ENCODE assay signal across 15 cellular contexts in the genomic region with DNA sequence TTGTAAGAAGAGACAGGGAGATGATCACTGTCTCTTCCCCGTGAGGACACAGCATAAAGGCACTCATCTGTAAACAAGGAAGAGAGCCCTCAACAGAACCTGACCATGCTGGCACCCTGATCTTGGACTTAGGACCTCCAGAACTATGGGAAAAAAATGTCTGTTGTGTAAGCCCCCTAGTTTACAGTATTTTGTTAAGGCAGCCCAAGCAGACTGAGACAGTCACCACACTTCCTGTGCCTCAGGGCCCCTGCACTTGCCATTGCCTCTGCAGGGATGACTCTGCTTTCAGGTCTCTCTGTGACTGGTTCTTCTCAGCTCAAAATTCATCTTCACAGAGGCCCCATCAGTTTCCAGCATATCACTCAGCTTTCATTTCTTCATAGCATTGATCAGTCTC.
"Had no signal": no experiment of that assay in that cellular context is flagged by ENCODE, and none has a peak within 500 bp of the region (broad histone marks: within the 10 kb centered on the region; RNA-seq: fewer than 3 reads in every experiment).

No MANE protein-coding gene starts in this region.

- H3K27ac ChIP-seq: dorsolateral prefrontal cortex, gastrocnemius medialis, psoas muscle, stomach had no signal

- H3K9me3 ChIP-seq: gastrocnemius medialis, psoas muscle, stomach had no signal

- H3K4me3 ChIP-seq: dorsolateral prefrontal cortex, gastrocnemius medialis, psoas muscle, stomach had no signal

- H3K27me3 ChIP-seq: gastrocnemius medialis, stomach had no signal

- H3K4me1 ChIP-seq: gastrocnemius medialis, psoas muscle, stomach had no signal

- ATAC-seq: gastrocnemius medialis; left lobe of liver; naive thymus-derived CD4-positive, alpha-beta T cell; psoas muscle had no signal

- DNase-seq: cortex of kidney; dorsolateral prefrontal cortex; effector CD8-positive, alpha-beta T cell; gastrocnemius medialis; islet precursor cell; mammary epithelial cell; naive thymus-derived CD4-positive, alpha-beta T cell; nephron progenitor cell; psoas muscle; small intestine; stimulated activated CD4-positive, alpha-beta T cell treated with anti-CD3 and anti-CD28 coated beads, Interleukin-12 subunit alpha, Interleukin-12 subunit beta, amount 100 ng/mL, for 4 hours; stimulated activated naive CD4-positive, alpha-beta T cell; stomach; substantia nigra had no signal

- H3K36me3 ChIP-seq: gastrocnemius medialis, stomach had no signal
